ENCODE assay signal across 33 cellular contexts in the genomic region with DNA sequence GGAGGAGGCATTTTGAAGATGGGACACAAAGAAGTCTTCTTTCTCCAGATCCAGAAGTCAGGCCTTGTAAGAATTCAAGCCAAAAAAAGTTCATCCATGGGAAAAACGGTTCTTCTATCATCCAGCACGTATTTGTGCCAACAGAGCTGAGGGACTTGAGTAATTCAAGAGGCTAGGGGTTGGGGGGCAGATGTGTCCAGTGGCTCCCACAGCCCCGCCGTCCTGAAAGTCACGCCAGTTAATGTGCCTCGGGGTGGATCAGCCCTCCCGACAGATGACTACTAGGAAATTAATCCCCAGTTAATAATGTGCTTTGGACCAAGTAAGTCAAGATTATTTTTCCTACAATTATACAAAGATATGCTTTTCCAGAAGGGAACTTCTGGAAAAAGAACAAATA. TPM values are rescaled to one million over a fixed set of nuclear protein-coding genes. Genes with fewer than 3 reads are reported as not detected.
DNase-seq lines count a peak whose midpoint lies in the region; FAIRE-seq and TF ChIP-seq lines count a peak whose summit lies in the region.
"Had no signal": no experiment of that assay in that cellular context is flagged by ENCODE, and none has a peak within 500 bp of the region (broad histone marks: within the 10 kb centered on the region; RNA-seq: fewer than 3 reads in every experiment).

No MANE protein-coding gene starts in this region.

- H3K27me3 ChIP-seq in fibroblast of lung (ENCODE audit: control insufficient read depth, insufficient read depth, low read length), result no peaks in the 10 kb centered on the region
- H3K27me3 ChIP-seq in parathyroid adenoma (ENCODE audit: control insufficient read depth, insufficient read depth, low read length), result no peaks in the 10 kb centered on the region
- no peaks in the 10 kb centered on the region for H3K27me3 ChIP-seq in H9 (ENCODE audit: insufficient read depth, low read length)
- no peaks in the 10 kb centered on the region for H3K27me3 ChIP-seq in testis
- H3K27me3 ChIP-seq: ascending aorta, transverse colon had no signal

- H2BK12ac ChIP-seq in H9 (ENCODE audit: insufficient read length, low read depth, low read length), result no peak overlapping the region

- H3K4me3 Mint-ChIP-seq in H9, result no peak overlapping the region
- no peak overlapping the region for H3K4me3 Mint-ChIP-seq in activated naive CD4-positive, alpha-beta T cell treated with anti-CD3 and anti-CD28 coated beads, Interleukin-2, amount 10 ng/mL, durations not matched to agents 7 days and 5 days
- H3K4me3 Mint-ChIP-seq: activated CD8-positive, alpha-beta memory T cell treated with anti-CD3 and anti-CD28 coated beads, Interleukin-2, amount 10 ng/mL, durations not matched to agents 7 days and 5 days; activated naive CD8-positive, alpha-beta T cell treated with anti-CD3 and anti-CD28 coated beads, Interleukin-2, amount 10 ng/mL, durations not matched to agents 7 days and 5 days; activated T-cell treated with anti-CD3 and anti-CD28 coated beads, Interleukin-2, amount 50 U/mL, for 4 hours; B cell; CD4-positive, alpha-beta memory T cell; dendritic cell treated with granulocyte-macrophage colony-stimulating factor and Interleukin-4, amounts not matched to agents 40 ng/mL and 50 ng/mL, for 4 days; stimulated activated naive CD8-positive, alpha-beta T cell treated with anti-CD3 and anti-CD28 coated beads, Interleukin-15, amount 100 ng/mL, for 72 hours; T-cell had no signal

- H3K9me3 ChIP-seq in fibroblast of lung (ENCODE audit: control insufficient read depth, insufficient read depth, low read depth, low read length), result no peaks in the 10 kb centered on the region
- H3K9me3 ChIP-seq in parathyroid adenoma (ENCODE audit: control insufficient read depth, low read length), result no peaks in the 10 kb centered on the region
- no peaks in the 10 kb centered on the region for H3K9me3 ChIP-seq in H9 (ENCODE audit: control insufficient read depth, low read depth, low read length)
- H3K9me3 ChIP-seq in testis, result no peaks in the 10 kb centered on the region
- H3K9me3 ChIP-seq: ascending aorta, transverse colon had no signal

- H3K4ac ChIP-seq in H9 (ENCODE audit: low read depth, low read length), result no peak overlapping the region

- H3K4me3 ChIP-seq in fibroblast of lung (replicated peaks in 1 of 4; ENCODE audit: control extremely low read depth in 1 of 4, insufficient read depth in 1 of 4, low read depth in 3 of 4, low read length in 4 of 4), result no peak overlapping the region
- no peak overlapping the region for H3K4me3 ChIP-seq in parathyroid adenoma (ENCODE audit: low read depth, low read length)
- H3K4me3 ChIP-seq in testis, result no peak overlapping the region
- H3K4me3 ChIP-seq: ascending aorta, transverse colon had no signal

- peaks cover 10% of the 10 kb centered on the region for H3K79me2 ChIP-seq in fibroblast of lung (ENCODE audit: control insufficient read depth, insufficient read depth, low read length)
- H3K79me2 ChIP-seq in parathyroid adenoma, result no peaks in the 10 kb centered on the region
- H3K79me2 ChIP-seq in H9 (ENCODE audit: insufficient read depth, low read length), result no peaks in the 10 kb centered on the region; the same call in 1 of the 2 replicates

- TF ChIP-seq POLR2A in testis (IDR thresholded peaks at IDR 0.05), result no peak

- no peak overlapping the region for H4K8ac ChIP-seq in H9 (replicated peaks; ENCODE audit: insufficient read length, low read depth, low read length)

- no peaks in the 10 kb centered on the region for H3K23me2 ChIP-seq in H9 (ENCODE audit: insufficient read length, low read depth, low read length, poor library complexity, severe bottlenecking)

- H2BK20ac ChIP-seq in H9 (ENCODE audit: low read depth, low read length, poor library complexity, severe bottlenecking), result no peak overlapping the region

- peak; percentile 25 for FAIRE-seq in D721Med (lab: Jason Lieb, UNC)
- FAIRE-seq: GM18507, kidney had no signal

- DNase-seq in D721Med (ENCODE audit: insufficient read length, low spot score) (no peak), NCI-H524 (lab: John Stamatoyannopoulos, UW) (peak; percentile 73 to 80), fibroblast of lung (ENCODE audit: low read depth in 2 of 2) (no peak), H9 (no peak), testis (no peak)
- DNase-seq in activated CD4-positive, alpha-beta T cell treated with anti-CD3 and anti-CD28 coated beads for 4 hours, result no peak
- no peak for DNase-seq in activated naive CD4-positive, alpha-beta T cell treated with anti-CD3 and anti-CD28 coated beads, Interleukin-2, amount 10 ng/mL, durations not matched to agents 7 days and 5 days
- DNase-seq: ACHN; activated CD8-positive, alpha-beta memory T cell treated with anti-CD3 and anti-CD28 coated beads, Interleukin-2, amount 10 ng/mL, durations not matched to agents 7 days and 5 days; activated gamma-delta T cell; activated naive CD8-positive, alpha-beta T cell treated with anti-CD3 and anti-CD28 coated beads, Interleukin-2, amount 10 ng/mL, durations not matched to agents 7 days and 5 days; activated T-cell treated with anti-CD3 and anti-CD28 coated beads, Interleukin-2, amount 50 U/mL, for 4 hours; CD4-positive, alpha-beta memory T cell; DMS 273 treated with DMSO at 0.1 percent for 48 hours; erythroblast; H7; kidney; NCI-H1436 treated with DMSO at 0.1 percent for 48 hours; NCI-H2081 treated with DMSO at 0.1 percent for 48 hours; NCI-H69; occipital lobe; stimulated activated CD4-positive, alpha-beta T cell treated with anti-CD3 and anti-CD28 coated beads, Interleukin-2, amount 100 ng/mL, for 48 hours; T-cell; transverse colon had no signal

- H4K5ac ChIP-seq in H9 (ENCODE audit: insufficient read length, low read depth, low read length), result no peak overlapping the region

- no peak overlapping the region for H3K18ac ChIP-seq in H9 (ENCODE audit: insufficient read length, low read depth, low read length)

- H2BK120ac ChIP-seq in H9 (ENCODE audit: low read depth, low read length, poor library complexity, severe bottlenecking), result no peak overlapping the region

- no peak overlapping the region for H2BK15ac ChIP-seq in H9 (ENCODE audit: low read depth, low read length)

- H3T11ph ChIP-seq in H9 (ENCODE audit: low read length), result no peak overlapping the region

- TF ChIP-seq CTCF in D721Med (IDR thresholded peaks at IDR 0.05; ENCODE audit: insufficient read depth, missing control alignments), result no peak
- TF ChIP-seq CTCF in fibroblast of lung (conservative IDR thresholded peaks at IDR 0.05 in 1 of 2, IDR thresholded peaks at IDR 0.05 in 1 of 2; ENCODE audit: low read depth in 1 of 2, low read length in 2 of 2), result no peak
- no peak for TF ChIP-seq CTCF in parathyroid adenoma (IDR thresholded peaks at IDR 0.05)
- no peak for TF ChIP-seq CTCF in H9 (conservative IDR thresholded peaks at IDR 0.05)
- no peak for TF ChIP-seq CTCF in testis (IDR thresholded peaks at IDR 0.05)

- intact Hi-C loops in testis (cut with DNase I; ENCODE audit: low total_unique reads), result no loop called here

- no peak overlapping the region for H3K56ac ChIP-seq in H9 (ENCODE audit: insufficient read length, low read depth, low read length)

- H3K9ac ChIP-seq in fibroblast of lung (ENCODE audit: insufficient read depth, low read length) (no peak overlapping the region), parathyroid adenoma (no peak overlapping the region), H9 (ENCODE audit: extremely low read depth, insufficient read length, low read length) (no peak overlapping the region)
- H3K9ac ChIP-seq: KMS-11 had no signal

- peaks cover 28% of the 10 kb centered on the region for H3K4me1 ChIP-seq in fibroblast of lung (ENCODE audit: control insufficient read depth, extremely low read depth, insufficient read depth, low read length)
- peaks cover 27% of the 10 kb centered on the region for H3K4me1 ChIP-seq in parathyroid adenoma
- peaks cover 6% of the 10 kb centered on the region; the same call in 1 of the 2 replicates for H3K4me1 ChIP-seq in H9 (ENCODE audit: insufficient read depth, low read length)
- peaks cover 6% of the 10 kb centered on the region for H3K4me1 ChIP-seq in testis

- H3K79me1 ChIP-seq in H9 (ENCODE audit: insufficient read depth, low read depth, low read length, poor library complexity, severe bottlenecking), result no peaks in the 10 kb centered on the region

- no peak overlapping the region for H3K4me2 ChIP-seq in fibroblast of lung (ENCODE audit: extremely low read depth, insufficient read depth, low read length)
- no peak overlapping the region for H3K4me2 ChIP-seq in parathyroid adenoma (ENCODE audit: low read length)
- no peak overlapping the region for H3K4me2 ChIP-seq in H9 (ENCODE audit: insufficient read depth, insufficient read length, low read length)
- H3K4me2 ChIP-seq: KMS-11 had no signal

- no peak overlapping the region for H4K91ac ChIP-seq in H9 (ENCODE audit: insufficient read length, low read depth, low read length)

- peaks cover 28 to 32% of the 10 kb centered on the region in 2 experiments for H3K4me1 Mint-ChIP-seq in H9
- H3K4me1 Mint-ChIP-seq in activated naive CD4-positive, alpha-beta T cell treated with anti-CD3 and anti-CD28 coated beads, Interleukin-2, amount 10 ng/mL, durations not matched to agents 7 days and 5 days, result peaks cover 29% of the 10 kb centered on the region
- H3K4me1 Mint-ChIP-seq: CD4-positive, alpha-beta memory T cell had no signal

- H3K23ac ChIP-seq in H9 (ENCODE audit: insufficient read length, low read depth, low read length), result no peak overlapping the region

- H3K27me3 Mint-ChIP-seq in H9 (ENCODE audit: low read depth), result no peaks in the 10 kb centered on the region
- H3K27me3 Mint-ChIP-seq in activated naive CD4-positive, alpha-beta T cell treated with anti-CD3 and anti-CD28 coated beads, Interleukin-2, amount 10 ng/mL, durations not matched to agents 7 days and 5 days, result no peaks in the 10 kb centered on the region
- H3K27me3 Mint-ChIP-seq: activated CD8-positive, alpha-beta memory T cell treated with anti-CD3 and anti-CD28 coated beads, Interleukin-2, amount 10 ng/mL, durations not matched to agents 7 days and 5 days; activated naive CD8-positive, alpha-beta T cell treated with anti-CD3 and anti-CD28 coated beads, Interleukin-2, amount 10 ng/mL, durations not matched to agents 7 days and 5 days; B cell; dendritic cell treated with granulocyte-macrophage colony-stimulating factor and Interleukin-4, amounts not matched to agents 40 ng/mL and 50 ng/mL, for 4 days; stimulated activated naive CD8-positive, alpha-beta T cell treated with anti-CD3 and anti-CD28 coated beads, Interleukin-15, amount 100 ng/mL, for 72 hours had no signal

- peak overlapping the region; percentile 49 for H3K27ac ChIP-seq in fibroblast of lung (ENCODE audit: insufficient read depth, low read length)
- no peak overlapping the region for H3K27ac ChIP-seq in parathyroid adenoma
- no peak overlapping the region for H3K27ac ChIP-seq in H9 (ENCODE audit: insufficient read length, low read depth, low read length)
- H3K27ac ChIP-seq in testis, result no peak overlapping the region
- H3K27ac ChIP-seq: HL-60, KMS-11, transverse colon had no signal

- H3K14ac ChIP-seq in H9 (ENCODE audit: insufficient read depth, low read length), result no peak overlapping the region

- H4K20me1 ChIP-seq in fibroblast of lung (ENCODE audit: control insufficient read depth, extremely low read depth, insufficient read depth, low read length), result no peaks in the 10 kb centered on the region
- H4K20me1 ChIP-seq in H9 (ENCODE audit: control insufficient read depth, insufficient read depth, insufficient read length), result no peaks in the 10 kb centered on the region

- H2BK5ac ChIP-seq in H9 (ENCODE audit: insufficient read length, low read length), result no peak overlapping the region

- CTCF ChIA-PET in activated naive CD4-positive, alpha-beta T cell treated with anti-CD3 and anti-CD28 coated beads, Interleukin-2, amount 10 ng/mL, durations not matched to agents 7 days and 5 days (lab: Charles Lee), result no interaction called here

- peaks cover 3% of the 10 kb centered on the region for H3K36me3 ChIP-seq in fibroblast of lung (ENCODE audit: control insufficient read depth, insufficient read depth, low read length)
- H3K36me3 ChIP-seq in parathyroid adenoma (ENCODE audit: control insufficient read depth, insufficient read depth, low read length), result no peaks in the 10 kb centered on the region
- no peaks in the 10 kb centered on the region for H3K36me3 ChIP-seq in testis (ENCODE audit: low read depth, missing control alignments)
- H3K36me3 ChIP-seq: transverse colon had no signal

- peaks cover 26 to 61% (median 52%) of the 10 kb centered on the region in 3 experiments for H3K36me3 Mint-ChIP-seq in H9 (ENCODE audit: insufficient read depth in 1 of 3, low read depth in 3 of 3)
- peaks cover 14% of the 10 kb centered on the region for H3K36me3 Mint-ChIP-seq in activated naive CD4-positive, alpha-beta T cell treated with anti-CD3 and anti-CD28 coated beads, Interleukin-2, amount 10 ng/mL, durations not matched to agents 7 days and 5 days
- H3K36me3 Mint-ChIP-seq: activated CD8-positive, alpha-beta memory T cell treated with anti-CD3 and anti-CD28 coated beads, Interleukin-2, amount 10 ng/mL, durations not matched to agents 7 days and 5 days; CD4-positive, alpha-beta memory T cell; T-cell had no signal

- no peak overlapping the region for H2AK5ac ChIP-seq in H9 (ENCODE audit: insufficient read length, low read length)

- no peaks in the 10 kb centered on the region for H3K9me3 Mint-ChIP-seq in H9
- no peaks in the 10 kb centered on the region for H3K9me3 Mint-ChIP-seq in activated naive CD4-positive, alpha-beta T cell treated with anti-CD3 and anti-CD28 coated beads, Interleukin-2, amount 10 ng/mL, durations not matched to agents 7 days and 5 days
- H3K9me3 Mint-ChIP-seq: activated naive CD8-positive, alpha-beta T cell treated with anti-CD3 and anti-CD28 coated beads, Interleukin-2, amount 10 ng/mL, durations not matched to agents 7 days and 5 days; activated T-cell treated with anti-CD3 and anti-CD28 coated beads, Interleukin-2, amount 50 U/mL, for 4 hours; CD4-positive, alpha-beta memory T cell; dendritic cell treated with granulocyte-macrophage colony-stimulating factor and Interleukin-4, amounts not matched to agents 40 ng/mL and 50 ng/mL, for 4 days; naive thymus-derived CD8-positive, alpha-beta T cell; stimulated activated naive CD8-positive, alpha-beta T cell treated with anti-CD3 and anti-CD28 coated beads, Interleukin-15, amount 100 ng/mL, for 72 hours; T-cell had no signal

- peak overlapping the region in 1 of 3 experiments; percentile 53; a peak in 1 of 7 replicates for H3K27ac Mint-ChIP-seq in H9
- H3K27ac Mint-ChIP-seq in activated naive CD4-positive, alpha-beta T cell treated with anti-CD3 and anti-CD28 coated beads, Interleukin-2, amount 10 ng/mL, durations not matched to agents 7 days and 5 days, result no peak overlapping the region
- H3K27ac Mint-ChIP-seq: activated CD8-positive, alpha-beta memory T cell treated with anti-CD3 and anti-CD28 coated beads, Interleukin-2, amount 10 ng/mL, durations not matched to agents 7 days and 5 days; activated naive CD8-positive, alpha-beta T cell treated with anti-CD3 and anti-CD28 coated beads, Interleukin-2, amount 10 ng/mL, durations not matched to agents 7 days and 5 days; B cell; CD4-positive, alpha-beta memory T cell; dendritic cell treated with granulocyte-macrophage colony-stimulating factor and Interleukin-4, amounts not matched to agents 40 ng/mL and 50 ng/mL, for 4 days; stimulated activated naive CD8-positive, alpha-beta T cell treated with anti-CD3 and anti-CD28 coated beads, Interleukin-15, amount 100 ng/mL, for 72 hours; T-cell had no signal

- H2AFZ ChIP-seq in fibroblast of lung (ENCODE audit: low read length) (no peak overlapping the region), parathyroid adenoma (peak overlapping the region; percentile 47), H9 (ENCODE audit: low read length) (no peak overlapping the region)

- WGBS in H9 (ENCODE audit: extremely low coverage, insufficient read length, low lambda C conversion rate), result no CpG with 5 or more reads among the region's 7 CpGs
- 62 to 71% methylated on average over 7 of the region's 7 CpGs for WGBS in testis, 2 donors

RNA-seq across cellular contexts. Expression of gene NREP, which starts 23.4 kb away (rescaled TPM):
- total RNA-seq in fibroblast of lung (56.8 and 86.0 TPM in 2 replicates), H9 (2021) (159 and 163 TPM in 2 replicates), testis (10 to 100 TPM; 17.0 to 25.2 TPM)
- polyA plus RNA-seq in fibroblast of lung (149 and 364 TPM in 2 replicates), testis (ENCODE audit: insufficient read depth, low read depth, low replicate concordance) (28.0 TPM)
- 64.0 and 156 TPM in 2 replicates for polyA plus RNA-seq in fibroblast of lung (2012)
- 14.6 and 34.6 TPM in 2 replicates for polyA minus RNA-seq in fibroblast of lung (ENCODE audit: low replicate concordance)

Comparison
In these comparisons a context has a peak if more than half of its experiments do, and no peak if none do; other contexts are left out.
1. DNase-seq: peak in NCI-H524 (2 of 2); none in D721Med (single experiment), fibroblast of lung (0 of 2), activated CD4-positive, alpha-beta T cell treated with anti-CD3 and anti-CD28 coated beads for 4 hours (0 of 2), H9 (single experiment), testis (single experiment) and activated naive CD4-positive, alpha-beta T cell treated with anti-CD3 and anti-CD28 coated beads, Interleukin-2, amount 10 ng/mL, durations not matched to agents 7 days and 5 days (single experiment).